Comparison of ENCODE assay signal across 1 cellular context in the genomic region with DNA sequence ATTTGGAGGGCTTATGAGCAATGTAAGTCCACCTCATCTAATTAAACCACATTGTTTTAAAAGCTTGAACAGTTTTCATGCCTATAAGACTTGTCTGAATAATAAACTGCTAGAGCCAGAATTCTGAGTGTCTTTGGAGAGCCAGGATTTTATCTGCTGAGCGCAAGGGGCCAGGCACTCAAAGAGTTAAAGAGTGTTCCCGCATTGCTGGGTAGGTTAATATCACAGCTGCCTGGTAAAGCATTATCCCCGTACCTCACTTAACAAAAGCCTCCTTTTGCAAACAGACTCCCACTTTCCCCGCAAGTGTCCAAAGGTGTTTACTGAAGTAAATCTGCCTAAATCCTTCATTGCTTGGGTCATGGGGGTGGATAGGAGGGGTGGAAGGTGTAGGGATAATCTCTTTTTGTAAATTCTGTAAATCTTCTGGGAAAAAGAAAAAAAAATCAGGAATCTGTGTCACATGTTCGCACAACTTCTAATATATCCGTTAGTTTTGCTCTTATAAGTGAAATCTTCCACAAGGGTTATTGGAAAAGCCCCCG.
TF ChIP-seq lines count a peak whose summit lies in the region.

No MANE protein-coding gene starts in this region.

TF ChIP-seq in H1, 55 proteins besides CTCF, POLR2A, EP300 and RAD21:
- TF ChIP-seq CHD1 (IDR thresholded peaks at IDR 0.05; ENCODE audit: low read depth, low read length) = no peak
- TF ChIP-seq, protein P1, sequence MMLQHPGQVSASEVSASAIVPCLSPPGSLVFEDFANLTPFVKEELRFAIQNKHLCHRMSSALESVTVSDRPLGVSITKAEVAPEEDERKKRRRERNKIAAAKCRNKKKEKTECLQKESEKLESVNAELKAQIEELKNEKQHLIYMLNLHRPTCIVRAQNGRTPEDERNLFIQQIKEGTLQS (IDR thresholded peaks at IDR 0.05; ENCODE audit: insufficient read depth, low read depth, low read length) = no peak
- no peak for TF ChIP-seq SAP30 (IDR thresholded peaks at IDR 0.05; ENCODE audit: insufficient read depth, insufficient replicate concordance, low read length)
- no peak for TF ChIP-seq NANOG (IDR thresholded peaks at IDR 0.05; ENCODE audit: insufficient read depth, low read depth, low read length, poor library complexity, severe bottlenecking)
- TF ChIP-seq SIX5 (IDR thresholded peaks at IDR 0.05; ENCODE audit: low read depth, low read length) = no peak
- no peak for TF ChIP-seq CTBP2 (IDR thresholded peaks at IDR 0.05; ENCODE audit: borderline replicate concordance, insufficient read depth, insufficient read length, low read length)
- TF ChIP-seq SP4 (IDR thresholded peaks at IDR 0.05; ENCODE audit: low read length) = no peak
- TF ChIP-seq RNF2 (IDR thresholded peaks at IDR 0.05; ENCODE audit: borderline replicate concordance, low read depth, low read length, missing control alignments, poor library complexity, severe bottlenecking) = no peak
- no peak for TF ChIP-seq PHF8 (conservative IDR thresholded peaks at IDR 0.05; ENCODE audit: low read depth, low read length)
- TF ChIP-seq RXRA (IDR thresholded peaks at IDR 0.05; ENCODE audit: insufficient read depth, low read depth, low read length) = no peak
- TF ChIP-seq GTF2F1 (IDR thresholded peaks at IDR 0.05; ENCODE audit: borderline replicate concordance, low read depth, low read length) = no peak
- no peak for TF ChIP-seq TAF7 (optimal IDR thresholded peaks at IDR 0.05; ENCODE audit: borderline replicate concordance, low read depth, low read length)
